Comparison of ENCODE assay signal across 9 cellular contexts in the genomic region with DNA sequence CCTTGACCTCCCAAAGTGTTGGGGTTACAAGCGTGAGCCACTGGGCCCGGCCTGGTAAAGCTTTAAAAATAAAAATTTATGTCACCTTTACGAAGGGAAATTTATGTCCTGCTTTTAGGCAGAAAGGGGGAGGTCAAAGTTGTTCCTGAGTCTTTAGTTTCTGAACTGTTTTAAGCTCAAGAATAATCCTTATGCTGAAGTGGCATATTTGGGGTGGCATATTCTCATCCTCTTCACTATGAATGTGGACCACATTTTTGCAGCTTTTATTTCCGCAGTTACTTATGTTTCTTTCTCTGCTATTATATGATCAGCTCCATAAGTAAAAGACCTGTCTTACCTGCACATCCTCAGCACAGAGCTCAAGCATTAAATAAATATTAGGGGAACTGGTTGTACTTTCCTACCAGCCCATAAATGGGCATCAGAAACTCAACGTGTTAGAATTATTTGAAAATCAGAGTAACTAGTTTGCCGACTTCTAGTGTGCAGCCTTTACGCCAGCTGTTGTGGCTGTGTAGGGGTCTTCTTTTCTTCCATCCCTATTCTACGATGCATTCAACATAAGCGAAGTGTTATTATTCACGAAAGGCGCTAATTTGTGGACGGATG. TPM values are rescaled to one million over a fixed set of nuclear protein-coding genes. Genes with fewer than 3 reads are reported as not detected.
A peak's percentile ranks its signal among the peaks of the same experiment; 100 is the strongest.
DNase-seq lines count a peak whose midpoint lies in the region; ATAC-seq and TF ChIP-seq lines count a peak whose summit lies in the region.
"Had no signal": no experiment of that assay in that cellular context is flagged by ENCODE, and none has a peak within 500 bp of the region (broad histone marks: within the 10 kb centered on the region; RNA-seq: fewer than 3 reads in every experiment).

No MANE protein-coding gene starts in this region.

- H3K4me1 ChIP-seq in cardiac muscle cell (ENCODE audit: low read depth) (peaks cover 6% of the 10 kb centered on the region), transverse colon (peaks cover 0 to 16% (median 8%) of the 10 kb centered on the region in 4 donors)

- ATAC-seq in Right ventricle myocardium inferior: no peak
- ATAC-seq in GM18907 (IDR thresholded peaks at IDR 0.05; ENCODE audit: unreplicated experiment): no peak

- peak overlapping the region; percentile 78 for H3K4me3 Mint-ChIP-seq in mesothelial cell of epicardium

- peak overlapping the region; percentile 35 for H3K4me3 ChIP-seq in cardiac muscle cell
- H3K4me3 ChIP-seq in transverse colon: peak overlapping the region in 1 of 4 donors; percentile 88

- peak overlapping the region; percentile 93 for H3K27ac Mint-ChIP-seq in mesothelial cell of epicardium

- DNase-seq in cardiac muscle cell (ENCODE audit: low read depth in 1 of 2, low spot score in 1 of 2): no peak
- DNase-seq in Right ventricle myocardium inferior (ENCODE audit: missing footprints): no peak
- DNase-seq in mesothelial cell of epicardium (ENCODE audit: low spot score in 2 of 2, unreplicated experiment in 2 of 2): no peak
- DNase-seq in transverse colon: no peak
- DNase-seq in cortex of kidney (lab: John Stamatoyannopoulos, UW): no peak
- no peak for DNase-seq in head of caudate nucleus

- H3K36me3 Mint-ChIP-seq in mesothelial cell of epicardium: peaks cover 6% of the 10 kb centered on the region

- 91 to 92% methylated on average over 9 to 12 of the region's 12 CpGs for WGBS in transverse colon (ENCODE audit: low coverage in 1 of 2), 2 donors

- H3K27me3 Mint-ChIP-seq in mesothelial cell of epicardium (ENCODE audit: low read depth): no peaks in the 10 kb centered on the region

- peaks cover 18% of the 10 kb centered on the region for H3K4me1 Mint-ChIP-seq in mesothelial cell of epicardium

- intact Hi-C loops in Right ventricle myocardium inferior (cut with DNase I) (no loop called here), transverse colon (cut with DNase I; ENCODE audit: low total_unique reads) (no loop called here), head of caudate nucleus (cut with DNase I) (no loop called here)

- TF ChIP-seq POLR2A in transverse colon (IDR thresholded peaks at IDR 0.05): no peak

- no peaks in the 10 kb centered on the region for H3K27me3 ChIP-seq in cardiac muscle cell
- no peaks in the 10 kb centered on the region for H3K27me3 ChIP-seq in transverse colon

- H3K36me3 ChIP-seq in cardiac muscle cell: no peaks in the 10 kb centered on the region
- H3K36me3 ChIP-seq in transverse colon: no peaks in the 10 kb centered on the region

- H3K27ac ChIP-seq in cardiac muscle cell: no peak overlapping the region
- peak overlapping the region; percentile 9 for H3K27ac ChIP-seq in angular gyrus (ENCODE audit: low read depth, low read length)
- peak overlapping the region; percentile 91 to 94 (median 92) for H3K27ac ChIP-seq in transverse colon
- H3K27ac ChIP-seq: HL-60 had no signal

- H3K9me3 Mint-ChIP-seq in mesothelial cell of epicardium: peaks cover 6% of the 10 kb centered on the region

- TF ChIP-seq EP300 in transverse colon (IDR thresholded peaks at IDR 0.05; ENCODE audit: low read depth): no peak

- TF ChIP-seq CTCF in cardiac muscle cell (IDR thresholded peaks at IDR 0.05; ENCODE audit: low read depth, low read length) (no peak), mesothelial cell of epicardium (IDR thresholded peaks at IDR 0.05; ENCODE audit: unreplicated experiment) (no peak), transverse colon (IDR thresholded peaks at IDR 0.05) (no peak)

- H3K9me3 ChIP-seq in cardiac muscle cell (ENCODE audit: low read depth): no peaks in the 10 kb centered on the region
- no peaks in the 10 kb centered on the region for H3K9me3 ChIP-seq in transverse colon

- in situ Hi-C loops in transverse colon (cut with MboI; ENCODE audit: low pct_ligation_motif_present in 1 of 4, low pct_unique_long_range_greater_than_20kb in 1 of 4, low sequenced_read_pairs in 3 of 4): no loop called here

RNA-seq across cellular contexts. Expression of gene AKAP7, which starts 0.9 kb away (rescaled TPM):
- total RNA-seq in cardiac muscle cell (6.8 and 11.9 TPM in 2 replicates), Right ventricle myocardium inferior (11.1 TPM), mesothelial cell of epicardium (8.9 to 11.7 TPM (median 10.0 TPM) in 3 replicates), transverse colon (10 to 100 TPM in 2 of 4 donors, 1 to 10 TPM in 2; 4.9 to 19.1 (median 12.0) TPM)
- 9.1 and 14.3 TPM in 2 replicates for polyA plus RNA-seq in cardiac muscle cell
